In the genomic region with DNA sequence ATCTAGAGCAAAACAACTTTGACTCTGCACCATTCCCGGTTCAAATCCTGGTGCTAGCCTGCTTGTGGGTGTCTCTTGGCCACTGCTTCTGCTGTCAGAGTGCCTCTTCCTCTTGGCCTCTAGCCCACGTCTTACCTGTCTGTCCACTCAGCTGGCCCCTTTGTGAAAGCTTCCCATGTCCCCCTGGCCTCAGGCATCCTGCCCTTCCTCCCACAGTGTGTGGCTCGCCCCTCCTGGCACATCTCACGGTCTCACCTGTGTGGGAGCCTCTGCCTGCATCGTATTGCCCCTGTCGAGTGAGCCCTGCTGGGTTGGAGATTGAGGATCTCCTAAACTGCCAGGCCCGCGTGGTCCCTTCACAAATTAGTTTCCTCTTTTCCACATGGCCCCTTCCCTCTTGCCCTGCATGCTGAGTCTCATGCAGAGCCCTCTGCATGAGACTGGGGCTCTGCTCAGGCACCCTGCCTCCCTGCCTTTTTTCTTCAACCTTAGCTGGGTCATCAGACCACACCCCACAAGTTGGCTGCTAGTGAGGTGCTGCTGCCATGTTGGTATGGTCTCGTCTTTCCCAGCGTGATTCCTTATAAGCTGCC, we compare ENCODE assay signal across 10 cellular contexts. TPM values are rescaled to one million over a fixed set of nuclear protein-coding genes. Genes with fewer than 3 reads are reported as not detected.
DNase-seq lines count a peak whose midpoint lies in the region; ATAC-seq and TF ChIP-seq lines count a peak whose summit lies in the region.
"Had no signal": no experiment of that assay in that cellular context is flagged by ENCODE, and none has a peak within 500 bp of the region (broad histone marks: within the 10 kb centered on the region; RNA-seq: fewer than 3 reads in every experiment).

No MANE protein-coding gene starts in this region.

- peaks cover 43% of the 10 kb centered on the region for H3K4me1 ChIP-seq in CD8-positive, alpha-beta memory T cell (ENCODE audit: insufficient read depth, low read length)

- H3K4me1 Mint-ChIP-seq in CD8-positive, alpha-beta memory T cell = peaks cover 65 to 84% (median 75%) of the 10 kb centered on the region in 3 donors
- peaks cover 73% of the 10 kb centered on the region for H3K4me1 Mint-ChIP-seq in activated naive CD8-positive, alpha-beta T cell treated with anti-CD3 and anti-CD28 coated beads, Interleukin-2, amount 50 U/mL, for 24 hours
- H3K4me1 Mint-ChIP-seq in nephron progenitor cell = peaks cover 71% of the 10 kb centered on the region

- no peaks in the 10 kb centered on the region for H3K9me3 ChIP-seq in CD8-positive, alpha-beta memory T cell (ENCODE audit: low read length)

- POLR2A ChIA-PET in CD8-positive, alpha-beta memory T cell (lab: Charles Lee) = no interaction called here

- H3K36me3 Mint-ChIP-seq in CD8-positive, alpha-beta memory T cell = peaks cover 0 to 42% (median 6%) of the 10 kb centered on the region in 3 donors
- peaks cover 6% of the 10 kb centered on the region for H3K36me3 Mint-ChIP-seq in activated naive CD8-positive, alpha-beta T cell treated with anti-CD3 and anti-CD28 coated beads, Interleukin-2, amount 50 U/mL, for 24 hours (ENCODE audit: low read depth)
- peaks cover 6% of the 10 kb centered on the region for H3K36me3 Mint-ChIP-seq in nephron progenitor cell (ENCODE audit: low read depth)

- no peak for ATAC-seq in activated naive CD8-positive, alpha-beta T cell treated with anti-CD3 and anti-CD28 coated beads, Interleukin-2, amount 50 U/mL, for 24 hours
- no peak for ATAC-seq in HG03460 (IDR thresholded peaks at IDR 0.05; ENCODE audit: unreplicated experiment)

- H3K9me3 Mint-ChIP-seq in CD8-positive, alpha-beta memory T cell = no peaks in the 10 kb centered on the region
- H3K9me3 Mint-ChIP-seq in activated naive CD8-positive, alpha-beta T cell treated with anti-CD3 and anti-CD28 coated beads, Interleukin-2, amount 50 U/mL, for 24 hours = no peaks in the 10 kb centered on the region
- no peaks in the 10 kb centered on the region for H3K9me3 Mint-ChIP-seq in nephron progenitor cell

- TF ChIP-seq CTCF in nephron progenitor cell (IDR thresholded peaks at IDR 0.05) = no peak

- CTCF ChIA-PET in CD8-positive, alpha-beta memory T cell (lab: Charles Lee) = no interaction called here

- DNase-seq in CD8-positive, alpha-beta memory T cell = no peak
- DNase-seq in KBM-7 (peak; percentile 70), nephron progenitor cell (no peak), NK-92 (lab: John Stamatoyannopoulos, UW; ENCODE audit: unreplicated experiment) (no peak), SW480 (ENCODE audit: low spot score) (no peak)
- no peak for DNase-seq in activated naive CD8-positive, alpha-beta T cell treated with anti-CD3 and anti-CD28 coated beads, Interleukin-2, amount 50 U/mL, for 24 hours
- DNase-seq: effector CD4-positive, alpha-beta T cell; NCI-H1694 had no signal

- H3K27ac Mint-ChIP-seq in CD8-positive, alpha-beta memory T cell = peak overlapping the region in 5 of 8 donors; percentile 34 to 86 (median 58)
- H3K27ac Mint-ChIP-seq in activated naive CD8-positive, alpha-beta T cell treated with anti-CD3 and anti-CD28 coated beads, Interleukin-2, amount 50 U/mL, for 24 hours = no peak overlapping the region
- peak overlapping the region; percentile 7 for H3K27ac Mint-ChIP-seq in nephron progenitor cell

- no peaks in the 10 kb centered on the region for H3K27me3 ChIP-seq in CD8-positive, alpha-beta memory T cell (ENCODE audit: insufficient read depth, low read length, poor library complexity, severe bottlenecking)

- no peak overlapping the region for H3K4me3 ChIP-seq in CD8-positive, alpha-beta memory T cell (ENCODE audit: low read length)
- H3K4me3 ChIP-seq: lung had no signal

- in situ Hi-C loops in KBM-7 (cut with MboI; ENCODE audit: low pct_unique_long_range_greater_than_20kb, low sequenced_read_pairs) = no loop called here

- no peaks in the 10 kb centered on the region for H3K36me3 ChIP-seq in CD8-positive, alpha-beta memory T cell (ENCODE audit: insufficient read depth, low read length)

- H3K27me3 Mint-ChIP-seq in CD8-positive, alpha-beta memory T cell = no peaks in the 10 kb centered on the region
- H3K27me3 Mint-ChIP-seq in activated naive CD8-positive, alpha-beta T cell treated with anti-CD3 and anti-CD28 coated beads, Interleukin-2, amount 50 U/mL, for 24 hours = no peaks in the 10 kb centered on the region
- H3K27me3 Mint-ChIP-seq in nephron progenitor cell (ENCODE audit: low read depth, poor library complexity) = no peaks in the 10 kb centered on the region

- H3K4me3 Mint-ChIP-seq in CD8-positive, alpha-beta memory T cell = peak overlapping the region; percentile 6 to 97 (median 61)
- peak overlapping the region; percentile 27 for H3K4me3 Mint-ChIP-seq in activated naive CD8-positive, alpha-beta T cell treated with anti-CD3 and anti-CD28 coated beads, Interleukin-2, amount 50 U/mL, for 24 hours
- H3K4me3 Mint-ChIP-seq in nephron progenitor cell = peak overlapping the region; percentile 97

- no peak overlapping the region for H3K27ac ChIP-seq in CD8-positive, alpha-beta memory T cell (ENCODE audit: low read depth, low read length)

RNA-seq across cellular contexts. Expression of gene TADA2B, which starts 53.7 kb away (rescaled TPM):
- total RNA-seq in CD8-positive, alpha-beta memory T cell = 10 to 100 TPM; 15.8 to 16.0 TPM
- polyA plus RNA-seq in CD8-positive, alpha-beta memory T cell = 6.0 TPM

Comparison
In these comparisons a context has a peak if more than half of its experiments do, and no peak if none do; other contexts are left out.
1. H3K4me3 Mint-ChIP-seq: peak in every context shown above with its lines; median percentile 97 in nephron progenitor cell; 61 in CD8-positive, alpha-beta memory T cell; 27 in activated naive CD8-positive, alpha-beta T cell treated with anti-CD3 and anti-CD28 coated beads, Interleukin-2, amount 50 U/mL, for 24 hours.